ENCODE assay signal across 19 cellular contexts in the genomic region with DNA sequence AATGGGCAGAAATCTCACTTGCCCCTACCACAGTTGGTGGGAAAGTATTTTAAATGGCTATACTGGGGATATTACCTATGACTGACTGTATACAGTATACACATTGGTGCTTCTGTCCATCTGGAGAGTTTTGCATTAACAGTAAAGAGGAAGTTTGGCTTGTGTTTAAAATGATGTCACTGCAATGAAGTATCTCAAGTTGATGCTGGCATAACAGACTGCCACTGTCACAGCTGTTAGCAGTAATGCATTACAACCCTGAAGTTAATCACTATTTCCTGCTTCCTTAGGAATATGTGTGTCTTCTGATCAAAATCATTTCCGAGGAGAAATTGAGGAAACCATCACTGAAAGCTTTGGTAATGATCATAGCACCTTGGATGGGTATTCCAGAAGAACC. TPM values are rescaled to one million over a fixed set of nuclear protein-coding genes. Genes with fewer than 3 reads are reported as not detected.
A peak's percentile ranks its signal among the peaks of the same experiment; 100 is the strongest.
DNase-seq lines count a peak whose midpoint lies in the region; ATAC-seq and TF ChIP-seq lines count a peak whose summit lies in the region.
"Had no signal": no experiment of that assay in that cellular context is flagged by ENCODE, and none has a peak within 500 bp of the region (broad histone marks: within the 10 kb centered on the region; RNA-seq: fewer than 3 reads in every experiment).

No MANE protein-coding gene starts in this region.

- POLR2A ChIA-PET in PC-3 (lab: Charles Lee; ENCODE audit: unreplicated experiment): interaction anchor here (0.5 to 1.0 kb wide), 3 partner anchors 172 to 1341 kb away, joined by 3 to 7 read pairs (median 5); no protein-coding TSS in a partner anchor

- H3K9ac ChIP-seq in PC-3 (ENCODE audit: low read length): peak overlapping the region; percentile 87

- H3K27me3 ChIP-seq in DOHH2 (ENCODE audit: control insufficient read depth, low read length): no peaks in the 10 kb centered on the region; the same call in 1 of the 2 replicates
- H3K27me3 ChIP-seq in PC-3 (ENCODE audit: low read length): no peaks in the 10 kb centered on the region
- H3K27me3 ChIP-seq: ascending aorta had no signal

- no peak overlapping the region for H3K27ac Mint-ChIP-seq in activated CD4-positive, alpha-beta T cell treated with anti-CD3 and anti-CD28 coated beads, Interleukin-2, amount 10 ng/mL, durations not matched to agents 24 days and 14 days
- H3K27ac Mint-ChIP-seq: activated CD4-positive, alpha-beta T cell treated with anti-CD3 and anti-CD28 coated beads, Interleukin-2, amount 10 ng/mL, durations not matched to agents 7 days and 5 days; activated T-helper 1 cell treated with anti-CD3 and anti-CD28 coated beads, Interleukin-12 subunit alpha, Interleukin-12 subunit beta, Interleukin-2, Interleukin-4 antibody, amounts not matched to agents 30 ng/mL and 10 ng/mL and 1 ng/mL, durations not matched to agents 14 hours and 24 hours and 36 hours; effector memory CD8-positive, alpha-beta T cell; T-helper 1 cell treated with Interleukin-12 subunit alpha and Interleukin-12 subunit beta and Interleukin-4 antibody, amounts not matched to agents 30 μg/mL and 1 μg/mL, for 36 hours had no signal

- peaks cover 10% of the 10 kb centered on the region for H3K4me1 Mint-ChIP-seq in activated CD4-positive, alpha-beta T cell treated with anti-CD3 and anti-CD28 coated beads, Interleukin-2, amount 10 ng/mL, durations not matched to agents 24 days and 14 days

- H3K27ac ChIP-seq in DOHH2 (ENCODE audit: low read depth, low read length) (no peak overlapping the region), PC-3 (ENCODE audit: low read length) (peak overlapping the region; percentile 82)
- H3K27ac ChIP-seq: ascending aorta, left ventricle myocardium inferior, transverse colon had no signal

- H3K4me1 ChIP-seq in DOHH2 (ENCODE audit: control insufficient read depth, low read length) (peaks cover 42% of the 10 kb centered on the region), PC-3 (ENCODE audit: insufficient read depth, low read length) (peaks cover 61% of the 10 kb centered on the region)

- no peak for ATAC-seq in PC-3
- ATAC-seq in GM21447 (IDR thresholded peaks at IDR 0.05; ENCODE audit: unreplicated experiment): no peak
- ATAC-seq: effector memory CD8-positive, alpha-beta T cell had no signal

- no peaks in the 10 kb centered on the region for H3F3A ChIP-seq in DOHH2 (ENCODE audit: control insufficient read depth, insufficient read depth)
- H3F3A ChIP-seq in PC-3 (ENCODE audit: low read length, unreplicated experiment): peaks cover 51% of the 10 kb centered on the region

- intact Hi-C loops in PC-3 (cut with micrococcal nuclease): no loop called here
- intact Hi-C loops in activated CD4-positive, alpha-beta T cell treated with anti-CD3 and anti-CD28 coated beads, Interleukin-2, amount 10 ng/mL, durations not matched to agents 24 days and 14 days (cut with micrococcal nuclease): no loop called here

- H3K79me2 ChIP-seq in DOHH2 (ENCODE audit: control insufficient read depth, low read length) (no peaks in the 10 kb centered on the region), PC-3 (ENCODE audit: low read length) (peaks cover 73% of the 10 kb centered on the region)

- H3K9me3 Mint-ChIP-seq in activated CD4-positive, alpha-beta T cell treated with anti-CD3 and anti-CD28 coated beads, Interleukin-2, amount 10 ng/mL, durations not matched to agents 24 days and 14 days: no peaks in the 10 kb centered on the region
- H3K9me3 Mint-ChIP-seq: activated CD4-positive, alpha-beta T cell treated with anti-CD3 and anti-CD28 coated beads, Interleukin-2, amount 10 ng/mL, durations not matched to agents 7 days and 5 days; activated T-helper 1 cell treated with anti-CD3 and anti-CD28 coated beads, Interleukin-12 subunit alpha, Interleukin-12 subunit beta, Interleukin-2, Interleukin-4 antibody, amounts not matched to agents 30 ng/mL and 10 ng/mL and 1 ng/mL, durations not matched to agents 14 hours and 24 hours and 36 hours; T-helper 1 cell treated with Interleukin-12 subunit alpha and Interleukin-12 subunit beta and Interleukin-4 antibody, amounts not matched to agents 30 μg/mL and 1 μg/mL, for 36 hours had no signal

- H3K4me3 ChIP-seq in DOHH2 (ENCODE audit: low read length) (peak overlapping the region; percentile 93; the same call in 1 of the 2 replicates), PC-3 (ENCODE audit: low read length) (peak overlapping the region; percentile 76), retinal pigment epithelial cell (ENCODE audit: low read length) (peak overlapping the region; percentile 81)
- H3K4me3 ChIP-seq: ascending aorta, left ventricle myocardium inferior, transverse colon had no signal

- peaks cover 45% of the 10 kb centered on the region for H3K27me3 Mint-ChIP-seq in activated CD4-positive, alpha-beta T cell treated with anti-CD3 and anti-CD28 coated beads, Interleukin-2, amount 10 ng/mL, durations not matched to agents 24 days and 14 days

- H3K36me3 ChIP-seq in DOHH2 (ENCODE audit: control insufficient read depth, low read length): no peaks in the 10 kb centered on the region; the same call in 1 of the 2 replicates
- H3K36me3 ChIP-seq in PC-3 (ENCODE audit: low read depth, low read length): peaks cover 46% of the 10 kb centered on the region
- H3K36me3 ChIP-seq: ascending aorta, left ventricle myocardium inferior, transverse colon had no signal

- CTCF ChIA-PET in PC-3 (lab: Charles Lee): interaction anchor here (0.6 to 0.8 kb wide), 2 partner anchors 111 to 172 kb away, joined by 3 read pairs; no protein-coding TSS in a partner anchor

- H3K9me2 ChIP-seq in DOHH2 (replicated peaks; ENCODE audit: control insufficient read depth, low read length): no peaks in the 10 kb centered on the region
- H3K9me2 ChIP-seq in PC-3 (replicated peaks; ENCODE audit: low read length): no peaks in the 10 kb centered on the region

- H3K36me3 Mint-ChIP-seq in activated CD4-positive, alpha-beta T cell treated with anti-CD3 and anti-CD28 coated beads, Interleukin-2, amount 10 ng/mL, durations not matched to agents 24 days and 14 days (ENCODE audit: low read depth): no peaks in the 10 kb centered on the region

- peak overlapping the region; percentile 89 for H3K4me2 ChIP-seq in DOHH2 (ENCODE audit: low read length)
- H3K4me2 ChIP-seq in PC-3 (ENCODE audit: low read length): peak overlapping the region; percentile 77

- DNase-seq in PC-3 (peak; percentile 65), fibroblast of gingiva (ENCODE audit: low read depth) (peak; percentile 7), retinal pigment epithelial cell (ENCODE audit: low read depth) (no peak), activated gamma-delta T cell (lab: John Stamatoyannopoulos, UW) (no peak)
- DNase-seq in activated naive CD4-positive, alpha-beta T cell treated with anti-CD3 and anti-CD28 coated beads, Interleukin-2, amount 50 U/mL, for 16 hours: no peak
- no peak for DNase-seq in activated CD4-positive, alpha-beta T cell treated with anti-CD3 and anti-CD28 coated beads, Interleukin-2, amount 10 ng/mL, durations not matched to agents 24 days and 14 days
- DNase-seq: activated CD4-positive, alpha-beta T cell treated with anti-CD3 and anti-CD28 coated beads, Interleukin-2, amount 10 ng/mL, durations not matched to agents 7 days and 5 days; DMS153; effector memory CD8-positive, alpha-beta T cell; GOT3; hippocampal formation; left ventricle myocardium inferior; NCI-H2171; transverse colon had no signal

- H3K4me3 Mint-ChIP-seq in activated CD4-positive, alpha-beta T cell treated with anti-CD3 and anti-CD28 coated beads, Interleukin-2, amount 10 ng/mL, durations not matched to agents 24 days and 14 days: no peak overlapping the region
- H3K4me3 Mint-ChIP-seq: activated CD4-positive, alpha-beta T cell treated with anti-CD3 and anti-CD28 coated beads, Interleukin-2, amount 10 ng/mL, durations not matched to agents 7 days and 5 days; activated T-helper 1 cell treated with anti-CD3 and anti-CD28 coated beads, Interleukin-12 subunit alpha, Interleukin-12 subunit beta, Interleukin-2, Interleukin-4 antibody, amounts not matched to agents 30 ng/mL and 10 ng/mL and 1 ng/mL, durations not matched to agents 14 hours and 24 hours and 36 hours; effector memory CD8-positive, alpha-beta T cell; T-helper 1 cell treated with Interleukin-12 subunit alpha and Interleukin-12 subunit beta and Interleukin-4 antibody, amounts not matched to agents 30 μg/mL and 1 μg/mL, for 36 hours had no signal

- no peaks in the 10 kb centered on the region for H3K9me3 ChIP-seq in DOHH2 (ENCODE audit: control insufficient read depth, insufficient read depth, low read length)
- H3K9me3 ChIP-seq in PC-3 (ENCODE audit: low read length): no peaks in the 10 kb centered on the region
- H3K9me3 ChIP-seq: ascending aorta, left ventricle myocardium inferior, transverse colon had no signal

- no peaks in the 10 kb centered on the region for H4K20me1 ChIP-seq in DOHH2 (ENCODE audit: control insufficient read depth, insufficient read depth, low read depth, low read length)
- H4K20me1 ChIP-seq in PC-3 (ENCODE audit: low read length): peaks cover 9% of the 10 kb centered on the region

- H2AFZ ChIP-seq in PC-3 (ENCODE audit: low read length): no peak overlapping the region

- TF ChIP-seq CTCF in DOHH2 (IDR thresholded peaks at IDR 0.05; ENCODE audit: low read depth, low read length, poor library complexity, severe bottlenecking): no peak
- TF ChIP-seq CTCF in PC-3 (conservative IDR thresholded peaks at IDR 0.05; ENCODE audit: low read depth, low read length): no peak
- no peak for TF ChIP-seq CTCF in retinal pigment epithelial cell (conservative IDR thresholded peaks at IDR 0.05; ENCODE audit: low read depth, low read length)

- BruUV-seq in PC-3 (replicated peaks; lab: Mats Ljungman, UMichigan): no TSS peak

RNA-seq across cellular contexts. Expression of a gene that starts 1.9 kb away (rescaled TPM):
- 1,187 and 1,592 TPM in 2 replicates for total RNA-seq in PC-3 (2014; rRNA removed)
- not detected in 2 replicates for total RNA-seq in activated CD4-positive, alpha-beta T cell treated with anti-CD3 and anti-CD28 coated beads, Interleukin-2, amount 10 ng/mL, durations not matched to agents 24 days and 14 days
- total RNA-seq: activated CD4-positive, alpha-beta T cell treated with anti-CD3 and anti-CD28 coated beads, Interleukin-2, amount 10 ng/mL, durations not matched to agents 7 days and 5 days; activated T-helper 1 cell treated with anti-CD3 and anti-CD28 coated beads, Interleukin-12 subunit alpha, Interleukin-12 subunit beta, Interleukin-2, Interleukin-4 antibody, amounts not matched to agents 30 ng/mL and 10 ng/mL and 1 ng/mL, durations not matched to agents 14 hours and 24 hours and 36 hours; left ventricle myocardium inferior had no signal

Comparison
In these comparisons a context has a peak if more than half of its experiments do, and no peak if none do; other contexts are left out.
1. DNase-seq: peak in PC-3 (single experiment) and fibroblast of gingiva (single experiment); none in retinal pigment epithelial cell (single experiment), activated naive CD4-positive, alpha-beta T cell treated with anti-CD3 and anti-CD28 coated beads, Interleukin-2, amount 50 U/mL, for 16 hours (single experiment), activated CD4-positive, alpha-beta T cell treated with anti-CD3 and anti-CD28 coated beads, Interleukin-2, amount 10 ng/mL, durations not matched to agents 24 days and 14 days (single experiment) and activated gamma-delta T cell (single experiment).
2. RNA of a gene that starts 1.9 kb away (total RNA-seq): 1,187 to 1,592 TPM in PC-3; not detected in activated CD4-positive, alpha-beta T cell treated with anti-CD3 and anti-CD28 coated beads, Interleukin-2, amount 10 ng/mL, durations not matched to agents 24 days and 14 days; every median in the first group is over 1,000 times any median in the second.
3. Peak in every context shown above with its lines, with median percentiles within 50 percentile points of each other: H3K4me3 ChIP-seq.